ENCODE assay signal across 26 cellular contexts in the genomic region with DNA sequence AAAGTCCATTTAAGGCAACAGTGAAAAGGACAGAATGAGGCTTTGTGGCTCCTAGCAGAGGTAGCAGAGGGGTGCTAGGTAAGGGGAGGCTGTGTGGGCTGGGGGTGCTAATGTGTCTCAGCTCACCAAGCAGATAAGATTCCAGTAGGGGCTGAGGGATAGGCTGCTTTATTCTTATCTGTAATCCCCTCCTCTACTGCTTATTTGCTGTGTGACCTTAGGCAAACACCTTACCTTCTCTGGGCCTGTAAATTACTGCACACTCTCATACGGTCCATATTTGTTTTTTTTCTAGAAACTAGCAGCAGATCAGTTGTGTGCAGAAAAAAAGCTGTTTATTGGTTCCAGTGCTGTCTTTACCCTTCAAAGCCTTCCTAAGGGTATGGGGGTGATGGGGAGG.
"Had no signal": no experiment of that assay in that cellular context is flagged by ENCODE, and none has a peak within 500 bp of the region (broad histone marks: within the 10 kb centered on the region; RNA-seq: fewer than 3 reads in every experiment).

No MANE protein-coding gene starts in this region.

- H3K36me3 ChIP-seq: pancreas, right atrium auricular region had no signal

- ATAC-seq: activated CD4-positive, CD25-positive, alpha-beta regulatory T cell treated with anti-CD3 and anti-CD28 coated beads, Interleukin-2, amount 50 U/mL, for 24 hours; pancreas; stimulated activated memory B cell treated with anti-CD40 and anti-IgM and Interleukin-4, amounts not matched to agents 10 μg/mL and 1 μg/mL and 100 μg/mL, for 72 hours; stimulated activated naive CD8-positive, alpha-beta T cell treated with anti-CD3 and anti-CD28 coated beads, Interleukin-15, amount 100 ng/mL, for 72 hours; T-helper 17 cell had no signal

- H3K4me3 Mint-ChIP-seq: activated CD4-positive, alpha-beta memory T cell treated with anti-CD3 and anti-CD28 coated beads for 36 hours; activated CD4-positive, alpha-beta T cell treated with anti-CD3 and anti-CD28 coated beads, Interleukin-2, amount 10 ng/mL, durations not matched to agents 24 days and 14 days; activated T-cell treated with anti-CD3 and anti-CD28 coated beads, Interleukin-2, amount 50 U/mL, for 24 hours; central memory CD8-positive, alpha-beta T cell; stimulated activated memory B cell treated with anti-CD40 and anti-IgM and Interleukin-4, amounts not matched to agents 10 μg/mL and 1 μg/mL and 100 μg/mL, for 72 hours; stimulated activated naive CD8-positive, alpha-beta T cell treated with anti-CD3 and anti-CD28 coated beads, Interleukin-15, amount 100 ng/mL, for 72 hours; T-helper 17 cell had no signal

- DNase-seq: activated CD4-positive, alpha-beta memory T cell treated with anti-CD3 and anti-CD28 coated beads for 36 hours; activated CD4-positive, alpha-beta T cell treated with anti-CD3 and anti-CD28 coated beads, Interleukin-2, amount 10 ng/mL, durations not matched to agents 24 days and 14 days; activated CD8-positive, alpha-beta memory T cell treated with anti-CD3 and anti-CD28 coated beads, Interleukin-2, amount 50 U/mL, for 48 hours; activated gamma-delta T cell; activated naive CD4-positive, alpha-beta T cell treated with anti-CD3 and anti-CD28 coated beads, Interleukin-2, amount 50 U/mL, for 16 hours; activated T-cell treated with anti-CD3 and anti-CD28 coated beads, Interleukin-2, amount 50 U/mL, for 24 hours; amniotic stem cell; dermis blood vessel endothelial cell; effector CD4-positive, alpha-beta T cell; kidney glomerular epithelial cell; left lung; stimulated activated CD4-positive, alpha-beta T cell treated with anti-CD3 and anti-CD28 coated beads, Interleukin-1b, Interleukin-23, amount 100 ng/mL, for 48 hours; stimulated activated CD4-positive, alpha-beta T cell treated with anti-CD3 and anti-CD28 coated beads, Interleukin-4, amount 100 ng/mL, for 4 hours; stimulated activated CD8-positive, alpha-beta memory T cell treated with anti-CD3 and anti-CD28 coated beads, Interleukin-4, amount 100 ng/mL, for 48 hours; stimulated activated naive CD8-positive, alpha-beta T cell treated with anti-CD3 and anti-CD28 coated beads, Interleukin-15, amount 100 ng/mL, for 72 hours; substantia nigra; T-helper 17 cell; T1000; WERI-Rb-1 had no signal

- H3K4me3 ChIP-seq: left lung, lung, pancreas, right atrium auricular region, smooth muscle cell had no signal

- H3K27ac ChIP-seq: left lung, pancreas, right atrium auricular region, WERI-Rb-1 had no signal

- H3K4me1 Mint-ChIP-seq: central memory CD8-positive, alpha-beta T cell had no signal

- H3K27ac Mint-ChIP-seq: activated CD4-positive, alpha-beta memory T cell treated with anti-CD3 and anti-CD28 coated beads for 36 hours; activated CD4-positive, alpha-beta T cell treated with anti-CD3 and anti-CD28 coated beads, Interleukin-2, amount 10 ng/mL, durations not matched to agents 24 days and 14 days; activated T-cell treated with anti-CD3 and anti-CD28 coated beads, Interleukin-2, amount 50 U/mL, for 24 hours; stimulated activated memory B cell treated with anti-CD40 and anti-IgM and Interleukin-4, amounts not matched to agents 10 μg/mL and 1 μg/mL and 100 μg/mL, for 72 hours; stimulated activated naive CD8-positive, alpha-beta T cell treated with anti-CD3 and anti-CD28 coated beads, Interleukin-15, amount 100 ng/mL, for 72 hours; T-helper 17 cell had no signal

- H3K9me3 ChIP-seq: pancreas had no signal

- H3K27me3 ChIP-seq: left lung, pancreas, right atrium auricular region had no signal
